ENCODE assay signal across 7 cellular contexts in genomic region chrX:133533249-133533648, GRCh38.
"Had no signal": no experiment of that assay in that cellular context is flagged by ENCODE, and none has a peak within 500 bp of the region (broad histone marks: within the 10 kb centered on the region; RNA-seq: fewer than 3 reads in every experiment).

No MANE protein-coding gene starts in this region.

- DNase-seq: GDM1, GF-D8 had no signal

- ATAC-seq: GM12878 had no signal

- FAIRE-seq: G401.6, GM12878, GM12891, GM12892, GM18507 had no signal

- H3K4me3 ChIP-seq: GM12878 had no signal
